1 cellular context compared by ENCODE assay signal in genomic region chr20:50690979-50691584, GRCh38.
A peak's percentile ranks its signal among the peaks of the same experiment; 100 is the strongest.
TF ChIP-seq lines count a peak whose summit lies in the region.

RIPOR3 (minus strand) TSS chr20:50691542; CDS start chr20:50691128, 414 bp downstream.

TF ChIP-seq in K562, 482 proteins besides CTCF, POLR2A, EP300 and RAD21 (continued from another document and continues in another):
- TF ChIP-seq AFF4 (CRISPR knock-in tag; IDR thresholded peaks at IDR 0.05) (no peak), THAP12 (CRISPR knock-in tag; IDR thresholded peaks at IDR 0.05) (no peak), PML (IDR thresholded peaks at IDR 0.05; ENCODE audit: low read length) (peak; percentile 95), CTCFL (IDR thresholded peaks at IDR 0.05; ENCODE audit: borderline replicate concordance, insufficient read depth, low read depth, low read length, poor library complexity, severe bottlenecking) (peak; percentile 1), NFE2 (IDR thresholded peaks at IDR 0.05; ENCODE audit: low read depth) (peak; percentile 39), ZNF766 (CRISPR knock-in tag; conservative IDR thresholded peaks at IDR 0.05) (peak; percentile 77; the same call in 1 of the 2 replicates), ARNT (IDR thresholded peaks at IDR 0.05) (peak; percentile 22 to 82; a peak in 3 of 4 replicates), NFE2L1 (tag; IDR thresholded peaks at IDR 0.05; ENCODE audit: borderline replicate concordance, low read depth) (no peak), CBX3 (IDR thresholded peaks at IDR 0.05; ENCODE audit: borderline replicate concordance in 1 of 2, low read length in 2 of 2) (peak in 1 of 2 experiments; percentile 47; a peak in 1 of 3 replicates), MAFK (IDR thresholded peaks at IDR 0.05; ENCODE audit: low read length) (no peak), BMI1 (IDR thresholded peaks at IDR 0.05; ENCODE audit: low read length) (no peak), ZNF696 (CRISPR knock-in tag; conservative IDR thresholded peaks at IDR 0.05) (no peak), ZNF217 (CRISPR knock-in tag; IDR thresholded peaks at IDR 0.05) (no peak), RBM15 (IDR thresholded peaks at IDR 0.05; ENCODE audit: insufficient read depth, low read length) (no peak), CCNT2 (IDR thresholded peaks at IDR 0.05; ENCODE audit: borderline replicate concordance, extremely low read depth, insufficient read length, low read depth, low read length) (peak; percentile 100), HDAC2 (IDR thresholded peaks at IDR 0.05) (peak; percentile 83; the same call in 1 of the 2 replicates), LCOR (CRISPR knock-in tag; IDR thresholded peaks at IDR 0.05) (0 out of 2 replicates have a peak, but pooled peaks have one; percentile 77), NCOA1 (IDR thresholded peaks at IDR 0.05; ENCODE audit: low read depth) (peak; percentile 92; the same call in 1 of the 2 replicates), NR0B1 (IDR thresholded peaks at IDR 0.05; ENCODE audit: partially characterized antibody) (no peak), MGA (IDR thresholded peaks at IDR 0.05) (peak; percentile 88), MTA1 (IDR thresholded peaks at IDR 0.05; ENCODE audit: borderline replicate concordance) (no peak), CXXC5 (CRISPR knock-in tag; IDR thresholded peaks at IDR 0.05) (peak; percentile 98), MAFF (IDR thresholded peaks at IDR 0.05; ENCODE audit: low read length) (no peak), KDM4B (IDR thresholded peaks at IDR 0.05; ENCODE audit: borderline replicate concordance in 2 of 2, low read depth in 1 of 2) (peak in 1 of 2 experiments; percentile 69; a peak in 1 of 4 replicates), MTA2 (IDR thresholded peaks at IDR 0.05; ENCODE audit: low read depth) (peak; percentile 96), PHF20 (IDR thresholded peaks at IDR 0.05; ENCODE audit: partially characterized antibody) (peak; percentile 36), ZNF77 (CRISPR knock-in tag; IDR thresholded peaks at IDR 0.05) (no peak), KLF16 (IDR thresholded peaks at IDR 0.05) (peak; percentile 96), STAT5A (IDR thresholded peaks at IDR 0.05; ENCODE audit: borderline replicate concordance, low read length) (peak; percentile 97), NKRF (IDR thresholded peaks at IDR 0.05; ENCODE audit: borderline replicate concordance) (peak; percentile 69; the same call in 1 of the 2 replicates), RBM14 (IDR thresholded peaks at IDR 0.05; ENCODE audit: borderline replicate concordance, insufficient read depth, low read depth, low read length) (no peak), CSDE1 (IDR thresholded peaks at IDR 0.05) (no peak), PHB2 (IDR thresholded peaks at IDR 0.05; ENCODE audit: low read depth) (peak; percentile 97), ZNF75A (CRISPR knock-in tag; IDR thresholded peaks at IDR 0.05) (no peak), HEY1 (CRISPR knock-in tag; IDR thresholded peaks at IDR 0.05; ENCODE audit: borderline replicate concordance) (no peak), POLR3A (IDR thresholded peaks at IDR 0.05; ENCODE audit: borderline replicate concordance, extremely low read depth, insufficient read depth, insufficient read length) (no peak), POLR3G (IDR thresholded peaks at IDR 0.05; ENCODE audit: extremely low read depth, insufficient read length, insufficient replicate concordance) (no peak), ARID1B (IDR thresholded peaks at IDR 0.05) (peak; percentile 99), CHD2 (IDR thresholded peaks at IDR 0.05; ENCODE audit: low read depth, low read length) (no peak)
